11 cellular contexts compared by ENCODE assay signal in the genomic region with DNA sequence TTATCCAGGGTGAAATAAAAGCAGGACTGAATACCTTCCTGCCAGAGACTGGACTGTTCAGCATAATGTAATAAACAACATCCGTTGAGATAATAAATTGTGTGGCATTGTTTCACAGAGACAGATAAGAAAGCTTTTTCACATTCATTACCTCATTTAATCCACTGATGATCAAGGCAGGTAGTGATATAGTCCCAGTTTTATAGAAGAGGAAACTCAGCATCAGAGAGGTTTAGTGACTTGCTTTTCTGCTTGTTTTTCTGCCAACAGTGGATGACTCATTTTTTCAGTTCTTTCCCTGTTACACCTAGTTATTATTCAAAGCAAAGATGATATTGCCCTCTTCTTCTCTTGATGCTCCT. TPM values are rescaled to one million over a fixed set of nuclear protein-coding genes. Genes with fewer than 3 reads are reported as not detected.
A peak's percentile ranks its signal among the peaks of the same experiment; 100 is the strongest.
DNase-seq lines count a peak whose midpoint lies in the region; ATAC-seq lines count a peak whose summit lies in the region.
"Had no signal": no experiment of that assay in that cellular context is flagged by ENCODE, and none has a peak within 500 bp of the region (broad histone marks: within the 10 kb centered on the region; RNA-seq: fewer than 3 reads in every experiment).

No MANE protein-coding gene starts in this region.

- DNase-seq in right cardiac atrium (no peak), Right ventricle myocardium inferior (ENCODE audit: missing footprints) (no peak), iris pigment epithelial cell (ENCODE audit: low read depth) (peak; percentile 75), NCI-H2081 (lab: John Stamatoyannopoulos, UW) (no peak)
- DNase-seq in CD4-positive, alpha-beta memory T cell = no peak
- DNase-seq: activated CD4-positive, alpha-beta T cell treated with anti-CD3 and anti-CD28 coated beads, Interleukin-2, amount 50 U/mL, for 4 hours; MG63 had no signal

- H3K4me1 ChIP-seq in right cardiac atrium (ENCODE audit: control insufficient read depth, insufficient read depth, low read length) = peaks cover 6% of the 10 kb centered on the region
- no peaks in the 10 kb centered on the region for H3K4me1 ChIP-seq in CD4-positive, alpha-beta memory T cell (ENCODE audit: insufficient read depth, low read length)
- H3K4me1 ChIP-seq: sigmoid colon had no signal

- WGBS in right cardiac atrium = 0% methylated on average over 1 of the region's 1 CpG

- peak overlapping the region; percentile 48 for H3K27ac ChIP-seq in right cardiac atrium (ENCODE audit: low read length)
- H3K27ac ChIP-seq in CD4-positive, alpha-beta memory T cell (ENCODE audit: low read depth, low read length) = no peak overlapping the region
- H3K27ac ChIP-seq: sigmoid colon had no signal

- peak overlapping the region; percentile 72 for H3K27ac Mint-ChIP-seq in activated naive CD8-positive, alpha-beta T cell
- no peak overlapping the region for H3K27ac Mint-ChIP-seq in CD4-positive, alpha-beta memory T cell

- H3K36me3 ChIP-seq in CD4-positive, alpha-beta memory T cell (ENCODE audit: insufficient read depth, low read length) = no peaks in the 10 kb centered on the region
- H3K36me3 ChIP-seq: MG63, sigmoid colon had no signal

- no peaks in the 10 kb centered on the region for H3K36me3 Mint-ChIP-seq in activated naive CD8-positive, alpha-beta T cell
- H3K36me3 Mint-ChIP-seq in CD4-positive, alpha-beta memory T cell = no peaks in the 10 kb centered on the region

- H3K4me1 Mint-ChIP-seq in activated naive CD8-positive, alpha-beta T cell (ENCODE audit: low read depth) = peaks cover 14% of the 10 kb centered on the region
- H3K4me1 Mint-ChIP-seq in CD4-positive, alpha-beta memory T cell = peaks cover 0 to 11% (median 1%) of the 10 kb centered on the region in 4 donors

- POLR2A ChIA-PET in CD4-positive, alpha-beta memory T cell (lab: Charles Lee; ENCODE audit: partially characterized antibody) = no interaction called here

- CTCF ChIA-PET in CD4-positive, alpha-beta memory T cell (lab: Charles Lee; ENCODE audit: partially characterized antibody) = no interaction called here

- H3K27me3 Mint-ChIP-seq in activated naive CD8-positive, alpha-beta T cell = no peaks in the 10 kb centered on the region
- H3K27me3 Mint-ChIP-seq in CD4-positive, alpha-beta memory T cell = peaks cover 5 to 8% of the 10 kb centered on the region in 2 donors

- H3K4me3 Mint-ChIP-seq in activated naive CD8-positive, alpha-beta T cell = no peak overlapping the region
- H3K4me3 Mint-ChIP-seq in CD4-positive, alpha-beta memory T cell = no peak overlapping the region

- no peaks in the 10 kb centered on the region for H3K27me3 ChIP-seq in right cardiac atrium (ENCODE audit: control insufficient read depth, insufficient read depth)
- H3K27me3 ChIP-seq in CD4-positive, alpha-beta memory T cell (ENCODE audit: insufficient read depth, low read length) = no peaks in the 10 kb centered on the region
- H3K27me3 ChIP-seq: MG63, sigmoid colon had no signal

- peak overlapping the region; percentile 40 for H3K4me3 ChIP-seq in right cardiac atrium (ENCODE audit: low read length)
- no peak overlapping the region for H3K4me3 ChIP-seq in CD4-positive, alpha-beta memory T cell (ENCODE audit: low read length in 2 of 2)
- H3K4me3 ChIP-seq: MG63, sigmoid colon had no signal

- intact Hi-C loops in right cardiac atrium (cut with DNase I) = no loop called here
- intact Hi-C loops in Right ventricle myocardium inferior (cut with DNase I) = no loop called here
- intact Hi-C loops in CD4-positive, alpha-beta memory T cell (cut with micrococcal nuclease) = no loop called here

- H3K9me3 ChIP-seq in right cardiac atrium (ENCODE audit: control insufficient read depth, low read length) = no peaks in the 10 kb centered on the region
- no peaks in the 10 kb centered on the region for H3K9me3 ChIP-seq in CD4-positive, alpha-beta memory T cell (ENCODE audit: control insufficient read depth in 1 of 2, low read length in 2 of 2)
- H3K9me3 ChIP-seq: MG63, sigmoid colon had no signal

- no peaks in the 10 kb centered on the region for H3K9me3 Mint-ChIP-seq in activated naive CD8-positive, alpha-beta T cell (ENCODE audit: low read depth)
- H3K9me3 Mint-ChIP-seq in CD4-positive, alpha-beta memory T cell = no peaks in the 10 kb centered on the region

- no peak for ATAC-seq in right cardiac atrium
- no peak for ATAC-seq in Right ventricle myocardium inferior
- ATAC-seq in GM21723 (IDR thresholded peaks at IDR 0.05; ENCODE audit: unreplicated experiment) = no peak
- no peak for ATAC-seq in GM21515 (IDR thresholded peaks at IDR 0.05; ENCODE audit: unreplicated experiment)

RNA-seq across cellular contexts. Expression of a gene that starts 4.0 kb away (rescaled TPM):
- total RNA-seq in right cardiac atrium (100 to 1,000 TPM in 3 of 4 donors, 10 to 100 TPM in 1; 74.5 to 184 (median 123) TPM), Right ventricle myocardium inferior (139 TPM)
- polyA plus RNA-seq in right cardiac atrium = 96.3 TPM
- total RNA-seq in CD4-positive, alpha-beta memory T cell = under 1 TPM; 0.19 to 0.26 TPM
- under 1 TPM in 1 of 2 donors, not detected in 1; 0.02 TPM for polyA plus RNA-seq in CD4-positive, alpha-beta memory T cell

Comparison
In these comparisons a context has a peak if more than half of its experiments do, and no peak if none do; other contexts are left out.
1. RNA of a gene that starts 4.0 kb away (total RNA-seq): 139 TPM in Right ventricle myocardium inferior (single experiment) and 74.5 to 184 TPM in right cardiac atrium; 0.19 to 0.26 TPM in CD4-positive, alpha-beta memory T cell; every median in the first group is over 10 times any median in the second.